11 cellular contexts compared by ENCODE assay signal in the genomic region with DNA sequence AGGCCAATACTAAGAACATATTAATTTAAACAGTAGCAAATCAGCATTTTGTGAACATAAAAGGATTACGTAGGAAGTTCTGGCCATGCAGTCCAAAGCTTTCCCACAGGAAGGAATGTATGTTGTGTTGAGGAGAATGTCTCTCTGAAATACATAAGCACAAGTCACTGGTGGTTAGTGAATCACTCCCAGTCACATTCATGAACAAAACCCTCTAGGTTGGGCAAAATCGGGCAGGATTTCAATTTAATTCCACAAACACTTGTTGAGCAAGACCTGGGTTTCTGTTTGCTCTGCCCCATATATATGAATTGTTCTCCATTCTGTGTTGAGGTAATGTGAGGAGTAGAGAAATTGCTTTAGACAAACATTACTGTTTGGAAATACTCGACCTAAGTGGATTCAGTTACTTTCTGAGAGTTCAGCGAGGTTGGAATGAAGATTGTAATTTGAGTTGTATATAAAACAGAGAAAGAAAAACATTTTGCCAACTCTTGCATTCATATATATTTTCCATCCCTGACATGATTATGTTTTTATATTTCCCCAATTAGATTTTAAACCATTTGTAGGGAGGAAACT.
DNase-seq lines count a peak whose midpoint lies in the region; FAIRE-seq and TF ChIP-seq lines count a peak whose summit lies in the region.
"Had no signal": no experiment of that assay in that cellular context is flagged by ENCODE, and none has a peak within 500 bp of the region (broad histone marks: within the 10 kb centered on the region; RNA-seq: fewer than 3 reads in every experiment).

No MANE protein-coding gene starts in this region.

- no peak overlapping the region for H3K4me3 ChIP-seq in BLaER1 treated with 17β-estradiol and CSF1 and Interleukin-3, amounts not matched to agents 10 nM and 100 nM
- no peak overlapping the region for H3K4me3 ChIP-seq in bronchial epithelial cell (ENCODE audit: low read depth, low read length)

- peaks cover 0 to 25% (median 16%) of the 10 kb centered on the region in 10 experiments; a peak in 10 of 20 replicates for H3K4me1 ChIP-seq in BLaER1 treated with 17β-estradiol and CSF1 and Interleukin-3, amounts not matched to agents 10 nM and 100 nM

- H3K9ac ChIP-seq in BLaER1 treated with 17β-estradiol and CSF1 and Interleukin-3, amounts not matched to agents 10 nM and 100 nM, result no peak overlapping the region

- FAIRE-seq in bronchial epithelial cell (lab: Jason Lieb, UNC), result peak; percentile 79
- FAIRE-seq in GM12892 (lab: Jason Lieb, UNC), result no peak

- peak overlapping the region in 2 of 11 experiments; percentile 19 to 43; a peak in 3 of 22 replicates for H3K27ac ChIP-seq in BLaER1 treated with 17β-estradiol and CSF1 and Interleukin-3, amounts not matched to agents 10 nM and 100 nM

- H3K36me3 ChIP-seq in BLaER1 treated with 17β-estradiol and CSF1 and Interleukin-3, amounts not matched to agents 10 nM and 100 nM, result no peaks in the 10 kb centered on the region; a peak in 1 of 22 replicates
- no peaks in the 10 kb centered on the region for H3K36me3 ChIP-seq in bronchial epithelial cell (ENCODE audit: control insufficient read depth, insufficient read depth, low read length)

- peaks cover 15 to 25% (median 20%) of the 10 kb centered on the region in 11 experiments for H3K9me3 ChIP-seq in BLaER1 treated with 17β-estradiol and CSF1 and Interleukin-3, amounts not matched to agents 10 nM and 100 nM (replicated peaks in 1 of 11)

- peak overlapping the region in 7 of 11 experiments; percentile 9 to 22 (median 15); a peak in 7 of 22 replicates for H3K4me2 ChIP-seq in BLaER1 treated with 17β-estradiol and CSF1 and Interleukin-3, amounts not matched to agents 10 nM and 100 nM

- no peak for TF ChIP-seq CTCF in bronchial epithelial cell (IDR thresholded peaks at IDR 0.05; ENCODE audit: insufficient read depth, low read length, severe bottlenecking)

- no peak for TF ChIP-seq POLR2A in GM12892 (IDR thresholded peaks at IDR 0.05; ENCODE audit: low read depth, low read length)

- intact Hi-C loops in head of caudate nucleus (cut with DNase I), result no loop called here

- H4K20me1 ChIP-seq in BLaER1 treated with 17β-estradiol and CSF1 and Interleukin-3, amounts not matched to agents 10 nM and 100 nM, result no peaks in the 10 kb centered on the region

- H3K27me3 ChIP-seq in BLaER1 treated with 17β-estradiol and CSF1 and Interleukin-3, amounts not matched to agents 10 nM and 100 nM, result no peaks in the 10 kb centered on the region
- no peaks in the 10 kb centered on the region for H3K27me3 ChIP-seq in bronchial epithelial cell (ENCODE audit: control insufficient read depth, insufficient read depth, low read length)

- DNase-seq in NCI-H2029 (lab: John Stamatoyannopoulos, UW) (peak; percentile 78), bronchial epithelial cell (ENCODE audit: low read depth) (peak; percentile 100), myocyte (ENCODE audit: low read depth) (peak; percentile 79), GM12892 (ENCODE audit: insufficient read length) (no peak), head of caudate nucleus (no peak), hypothalamus (lab: John Stamatoyannopoulos, UW) (no peak), NCI-H446 treated with DMSO at 0.1 percent for 48 hours (lab: John Stamatoyannopoulos, UW) (no peak)
- DNase-seq: activated T-cell treated with anti-CD3 and anti-CD28 coated beads, Interleukin-2, amount 50 U/mL, for 48 hours; DMS79 treated with DMSO at 0.1 percent for 48 hours; MM.1S had no signal

Comparison
In these comparisons a context has a peak if more than half of its experiments do, and no peak if none do; other contexts are left out.
1. DNase-seq: peak in NCI-H2029 (single experiment), bronchial epithelial cell (single experiment) and myocyte (single experiment); none in GM12892 (single experiment), head of caudate nucleus (0 of 42), hypothalamus (0 of 51) and NCI-H446 treated with DMSO at 0.1 percent for 48 hours (single experiment).